1 cellular context compared by ENCODE assay signal in the genomic region with DNA sequence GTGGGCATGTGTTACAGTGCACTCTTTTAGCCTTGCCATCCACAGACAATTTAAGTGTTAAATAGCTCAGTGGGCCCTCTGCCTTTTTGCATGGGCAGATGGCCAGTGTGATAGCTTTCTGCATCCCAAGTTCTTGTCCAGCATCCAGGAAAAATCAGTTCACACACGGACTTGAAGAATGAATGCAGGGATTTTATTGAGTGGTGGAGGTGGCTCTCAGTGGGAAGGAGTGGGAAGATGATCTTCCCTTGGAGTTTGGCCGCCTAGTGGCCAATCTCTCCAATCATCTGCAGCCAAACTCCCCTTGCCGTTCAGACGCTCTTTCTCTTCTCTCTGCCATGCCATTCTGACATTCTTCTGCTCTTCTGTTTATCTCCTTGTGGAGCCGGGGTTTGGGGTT.
TF ChIP-seq lines count a peak whose summit lies in the region.

No MANE protein-coding gene starts in this region.

TF ChIP-seq in H1, 55 proteins besides CTCF, POLR2A, EP300 and RAD21 (continued from another document):
- no peak for TF ChIP-seq CHD7 (IDR thresholded peaks at IDR 0.05; ENCODE audit: insufficient replicate concordance, low read length)
- TF ChIP-seq, protein P1, sequence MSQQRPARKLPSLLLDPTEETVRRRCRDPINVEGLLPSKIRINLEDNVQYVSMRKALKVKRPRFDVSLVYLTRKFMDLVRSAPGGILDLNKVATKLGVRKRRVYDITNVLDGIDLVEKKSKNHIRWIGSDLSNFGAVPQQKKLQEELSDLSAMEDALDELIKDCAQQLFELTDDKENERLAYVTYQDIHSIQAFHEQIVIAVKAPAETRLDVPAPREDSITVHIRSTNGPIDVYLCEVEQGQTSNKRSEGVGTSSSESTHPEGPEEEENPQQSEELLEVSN (IDR thresholded peaks at IDR 0.05): no peak
- TF ChIP-seq BACH1 (IDR thresholded peaks at IDR 0.05; ENCODE audit: low read length): no peak
- no peak for TF ChIP-seq SP4 (IDR thresholded peaks at IDR 0.05; ENCODE audit: low read length)
